Comparison of ENCODE assay signal across 17 cellular contexts in the genomic region with DNA sequence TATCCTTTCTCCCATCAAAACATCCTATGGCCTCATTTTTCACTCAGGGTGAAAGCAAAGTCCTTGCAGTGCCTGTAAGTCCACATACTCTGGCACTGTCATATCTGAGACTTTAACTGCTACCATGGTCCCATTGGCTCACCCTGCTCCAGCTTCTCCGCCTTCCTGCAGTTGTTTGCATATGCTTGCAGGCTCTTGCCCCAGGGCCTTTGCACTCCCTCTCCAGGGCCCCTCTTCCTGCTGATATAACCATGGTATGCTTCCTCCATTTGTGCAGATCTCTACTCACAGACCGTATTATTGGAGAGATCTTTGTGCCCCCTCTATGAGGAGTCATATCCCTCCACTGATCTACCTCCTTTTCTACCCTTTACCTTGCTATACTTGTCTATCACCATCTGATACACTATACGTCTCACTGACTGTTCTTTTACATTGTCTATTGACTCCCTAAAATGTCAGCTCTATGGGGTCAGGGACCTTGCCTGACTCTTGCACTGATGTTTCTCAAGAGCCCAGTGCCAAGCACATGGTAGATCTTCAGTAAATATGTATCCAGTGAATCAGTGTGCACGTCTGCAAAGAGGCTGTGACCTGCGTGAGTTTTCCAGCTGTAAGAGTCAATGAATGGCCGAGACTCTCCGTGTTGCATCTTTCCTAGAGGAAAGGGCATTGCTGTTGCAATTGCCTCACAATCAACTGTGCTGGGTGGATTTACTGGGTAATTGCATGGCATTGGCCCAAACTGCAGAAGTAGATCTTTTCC.
"Had no signal": no experiment of that assay in that cellular context is flagged by ENCODE, and none has a peak within 500 bp of the region (broad histone marks: within the 10 kb centered on the region; RNA-seq: fewer than 3 reads in every experiment).

No MANE protein-coding gene starts in this region.

- H3K4me2 ChIP-seq: smooth muscle cell had no signal

- FAIRE-seq: bronchial epithelial cell, frontal cortex, kidney, TTC549 had no signal

- H3K36me3 ChIP-seq: ascending aorta, esophagus muscularis mucosa, heart right ventricle, lower lobe of right lung, tibial artery had no signal

- H3K27me3 ChIP-seq: ascending aorta, heart right ventricle, tibial artery had no signal

- H3K27ac ChIP-seq: ascending aorta, esophagus muscularis mucosa, heart right ventricle, lower lobe of right lung, tibial artery had no signal

- H3K9me3 ChIP-seq: ascending aorta, lower lobe of right lung, tibial artery had no signal

- DNase-seq: activated CD4-positive, alpha-beta memory T cell treated with anti-CD3 and anti-CD28 coated beads for 36 hours; activated gamma-delta T cell; activated naive CD8-positive, alpha-beta T cell treated with anti-CD3 and anti-CD28 coated beads for 36 hours; activated T-cell treated with anti-CD3 and anti-CD28 coated beads, Interleukin-2, amount 50 U/mL, for 4 hours; heart right ventricle; kidney; lower lobe of right lung; naive B cell; T-helper 17 cell; tibial artery had no signal

- H3K4me3 ChIP-seq: ascending aorta, esophagus muscularis mucosa, heart right ventricle, lower lobe of right lung, smooth muscle cell, tibial artery had no signal

- H3K4me1 ChIP-seq: ascending aorta, esophagus muscularis mucosa, tibial artery had no signal

- ATAC-seq: activated CD4-positive, CD25-positive, alpha-beta regulatory T cell treated with anti-CD3 and anti-CD28 coated beads, Interleukin-2, amount 50 U/mL, for 24 hours; activated T-cell treated with anti-CD3 and anti-CD28 coated beads, Interleukin-2, amount 50 U/mL, for 4 hours; heart right ventricle; T-helper 17 cell had no signal
